Comparison of ENCODE assay signal across 16 cellular contexts in genomic region chr2:234459401-234460009, GRCh38. TPM values are rescaled to one million over a fixed set of nuclear protein-coding genes. Genes with fewer than 3 reads are reported as not detected.
DNase-seq lines count a peak whose midpoint lies in the region; ATAC-seq and TF ChIP-seq lines count a peak whose summit lies in the region.
"Had no signal": no experiment of that assay in that cellular context is flagged by ENCODE, and none has a peak within 500 bp of the region (broad histone marks: within the 10 kb centered on the region; RNA-seq: fewer than 3 reads in every experiment).

No MANE protein-coding gene starts in this region.

- H3K27me3 ChIP-seq in CD4-positive, CD25-positive, alpha-beta regulatory T cell (ENCODE audit: control insufficient read depth, insufficient read depth, low read length): no peaks in the 10 kb centered on the region
- H3K27me3 ChIP-seq in PC-9 (ENCODE audit: insufficient read depth, low read depth) (no peaks in the 10 kb centered on the region), Karpas-422 (ENCODE audit: low read length) (no peaks in the 10 kb centered on the region)

- CTCF ChIA-PET in PC-9 (lab: Charles Lee): no interaction called here

- H4K20me1 ChIP-seq in PC-9 (ENCODE audit: insufficient read depth): no peaks in the 10 kb centered on the region
- no peaks in the 10 kb centered on the region for H4K20me1 ChIP-seq in Karpas-422 (ENCODE audit: insufficient read depth, low read depth, low read length)

- peaks cover 38 to 92% (median 66%) of the 10 kb centered on the region in 4 donors for H3K4me1 Mint-ChIP-seq in CD4-positive, CD25-positive, alpha-beta regulatory T cell
- peaks cover 61 to 67% of the 10 kb centered on the region in 2 donors for H3K4me1 Mint-ChIP-seq in effector memory CD8-positive, alpha-beta T cell (ENCODE audit: low read depth in 2 of 2)
- H3K4me1 Mint-ChIP-seq: CD14-positive monocyte had no signal

- intact Hi-C loops in PC-9 (cut with micrococcal nuclease; ENCODE audit: unreplicated experiment): no loop called here

- DNase-seq in NCI-H2029 (lab: John Stamatoyannopoulos, UW): peak; percentile 51
- no peak for DNase-seq in NCI-H2029 treated with DMSO at 0.1 percent for 48 hours (lab: John Stamatoyannopoulos, UW)
- peak in 2 of 3 donors; percentile 40 to 82 for DNase-seq in CD4-positive, CD25-positive, alpha-beta regulatory T cell
- DNase-seq in PC-9: peak; percentile 24 to 30
- peak in 1 of 3 experiments; percentile 20 for DNase-seq in effector memory CD8-positive, alpha-beta T cell
- no peak for DNase-seq in Karpas-422
- no peak for DNase-seq in HK-2 (ENCODE audit: unreplicated experiment)
- DNase-seq: activated CD4-positive, alpha-beta T cell treated with anti-CD3 and anti-CD28 coated beads for 1 hour; foreskin fibroblast; HFFc6; NCI-H1105 treated with DMSO at 0.1 percent for 48 hours; NCI-H524; stimulated activated CD4-positive, alpha-beta T cell treated with anti-CD3 and anti-CD28 coated beads, Interleukin-12 subunit alpha, Interleukin-12 subunit beta, amount 100 ng/mL, for 4 hours had no signal

- H3K9me2 ChIP-seq in PC-9 (ENCODE audit: insufficient read depth) (no peaks in the 10 kb centered on the region), Karpas-422 (replicated peaks; ENCODE audit: insufficient read depth, low read length) (no peaks in the 10 kb centered on the region)

- TF ChIP-seq CTCF in PC-9 (conservative IDR thresholded peaks at IDR 0.05): no peak

- no peaks in the 10 kb centered on the region for H3K36me3 Mint-ChIP-seq in CD4-positive, CD25-positive, alpha-beta regulatory T cell
- H3K36me3 Mint-ChIP-seq in effector memory CD8-positive, alpha-beta T cell (ENCODE audit: insufficient read depth): peaks cover 12% of the 10 kb centered on the region
- H3K36me3 Mint-ChIP-seq: CD14-positive monocyte had no signal

- no peaks in the 10 kb centered on the region for H3K36me3 ChIP-seq in CD4-positive, CD25-positive, alpha-beta regulatory T cell (ENCODE audit: control insufficient read depth, insufficient read depth, low read length)
- H3K36me3 ChIP-seq in PC-9 (ENCODE audit: low read depth) (no peaks in the 10 kb centered on the region), Karpas-422 (ENCODE audit: insufficient read depth, low read length) (no peaks in the 10 kb centered on the region)
- H3K36me3 ChIP-seq: prostate gland had no signal

- H2AFZ ChIP-seq in PC-9 (no peak overlapping the region), Karpas-422 (ENCODE audit: low read length) (no peak overlapping the region)

- peaks cover 0 to 9% (median 0%) of the 10 kb centered on the region in 7 donors for H3K9me3 Mint-ChIP-seq in CD4-positive, CD25-positive, alpha-beta regulatory T cell
- no peaks in the 10 kb centered on the region for H3K9me3 Mint-ChIP-seq in effector memory CD8-positive, alpha-beta T cell

- H3K27me3 Mint-ChIP-seq in CD4-positive, CD25-positive, alpha-beta regulatory T cell: no peaks in the 10 kb centered on the region
- no peaks in the 10 kb centered on the region for H3K27me3 Mint-ChIP-seq in effector memory CD8-positive, alpha-beta T cell

- H3F3A ChIP-seq in PC-9 (ENCODE audit: insufficient read depth, low read depth): peaks cover 13% of the 10 kb centered on the region; the same call in 1 of the 2 replicates

- no peaks in the 10 kb centered on the region for H3K9me3 ChIP-seq in CD4-positive, CD25-positive, alpha-beta regulatory T cell (ENCODE audit: control insufficient read depth in 2 of 2, low read length in 2 of 2)
- H3K9me3 ChIP-seq in PC-9 (ENCODE audit: insufficient read depth, low read depth) (no peaks in the 10 kb centered on the region), Karpas-422 (ENCODE audit: low read length) (no peaks in the 10 kb centered on the region)
- H3K9me3 ChIP-seq: prostate gland had no signal

- ATAC-seq in CD4-positive, CD25-positive, alpha-beta regulatory T cell (ENCODE audit: low read depth in 2 of 2): peak; percentile 10 to 37
- peak; percentile 29 for ATAC-seq in effector memory CD8-positive, alpha-beta T cell (replicated peaks)
- no peak for ATAC-seq in GM21447 (IDR thresholded peaks at IDR 0.05; ENCODE audit: unreplicated experiment)

- H3K79me2 ChIP-seq in PC-9 (ENCODE audit: low read depth) (no peaks in the 10 kb centered on the region), Karpas-422 (ENCODE audit: low read length) (no peaks in the 10 kb centered on the region)

- no TSS peak for BruUV-seq in PC-9 (replicated peaks; lab: Mats Ljungman, UMichigan)

- peak overlapping the region; percentile 72 for H3K27ac ChIP-seq in CD4-positive, CD25-positive, alpha-beta regulatory T cell (ENCODE audit: insufficient read depth, low read length, poor library complexity, severe bottlenecking)
- H3K27ac ChIP-seq in PC-9 (no peak overlapping the region), Karpas-422 (ENCODE audit: low read length) (no peak overlapping the region)
- H3K27ac ChIP-seq: prostate gland had no signal

- peak overlapping the region; percentile 93 to 97 (median 94) for H3K27ac Mint-ChIP-seq in CD4-positive, CD25-positive, alpha-beta regulatory T cell
- peak overlapping the region; percentile 88 to 92 for H3K27ac Mint-ChIP-seq in effector memory CD8-positive, alpha-beta T cell
- H3K27ac Mint-ChIP-seq: HFFc6 had no signal

- no peak overlapping the region for H3K4me2 ChIP-seq in PC-9
- H3K4me2 ChIP-seq in Karpas-422 (ENCODE audit: low read depth, low read length, poor library complexity, severe bottlenecking): no peak overlapping the region

- peaks cover 79% of the 10 kb centered on the region for H3K4me1 ChIP-seq in CD4-positive, CD25-positive, alpha-beta regulatory T cell (ENCODE audit: control insufficient read depth, insufficient read depth, low read length, poor library complexity, severe bottlenecking)
- H3K4me1 ChIP-seq in PC-9 (replicated peaks; ENCODE audit: insufficient read depth) (peaks cover 31% of the 10 kb centered on the region), Karpas-422 (ENCODE audit: low read length) (no peaks in the 10 kb centered on the region)
- H3K4me1 ChIP-seq: prostate gland had no signal

- no peak overlapping the region for H3K9ac ChIP-seq in Karpas-422 (ENCODE audit: low read length)

- POLR2A ChIA-PET in PC-9 (lab: Charles Lee; ENCODE audit: unreplicated experiment): interaction anchor here (0.6 to 0.7 kb wide), 2 partner anchors 451 to 938 kb away, joined by 3 to 10 read pairs; no protein-coding TSS in a partner anchor

- H3K4me3 Mint-ChIP-seq in CD4-positive, CD25-positive, alpha-beta regulatory T cell: peak overlapping the region; percentile 79 to 93 (median 82)
- peak overlapping the region; percentile 64 to 66 for H3K4me3 Mint-ChIP-seq in effector memory CD8-positive, alpha-beta T cell
- H3K4me3 Mint-ChIP-seq: CD14-positive monocyte, HFFc6 had no signal

- H3K4me3 ChIP-seq in CD4-positive, CD25-positive, alpha-beta regulatory T cell (ENCODE audit: low read depth, low read length): peak overlapping the region; percentile 53
- no peak overlapping the region for H3K4me3 ChIP-seq in PC-9
- H3K4me3 ChIP-seq in Karpas-422 (ENCODE audit: low read length): no peak overlapping the region
- H3K4me3 ChIP-seq: prostate gland had no signal

RNA-seq across cellular contexts. Expression of gene ARL4C, which starts 37.4 kb away (rescaled TPM):
- total RNA-seq in CD4-positive, CD25-positive, alpha-beta regulatory T cell: 407 TPM
- polyA plus RNA-seq in CD4-positive, CD25-positive, alpha-beta regulatory T cell: 100 to 1,000 TPM; 103 to 176 (median 129) TPM
- total RNA-seq in PC-9 (2021): 51.3 TPM in 2 replicates
- total RNA-seq in Karpas-422 (2014; rRNA removed; shearing (Covaris generic); ENCODE audit: low replicate concordance): not detected in 2 replicates

Comparison
In these comparisons a context has a peak if more than half of its experiments do, and no peak if none do; other contexts are left out.
1. DNase-seq: peak in NCI-H2029 (single experiment), CD4-positive, CD25-positive, alpha-beta regulatory T cell (2 of 3) and PC-9 (2 of 2); none in NCI-H2029 treated with DMSO at 0.1 percent for 48 hours (single experiment), Karpas-422 (single experiment) and HK-2 (single experiment).
2. RNA of gene ARL4C, which starts 37.4 kb away (total RNA-seq): 407 TPM in CD4-positive, CD25-positive, alpha-beta regulatory T cell (single experiment) and 51.3 TPM in PC-9; not detected in Karpas-422; every median in the first group is over 10 times any median in the second.